8 cellular contexts compared by ENCODE assay signal in the genomic region with DNA sequence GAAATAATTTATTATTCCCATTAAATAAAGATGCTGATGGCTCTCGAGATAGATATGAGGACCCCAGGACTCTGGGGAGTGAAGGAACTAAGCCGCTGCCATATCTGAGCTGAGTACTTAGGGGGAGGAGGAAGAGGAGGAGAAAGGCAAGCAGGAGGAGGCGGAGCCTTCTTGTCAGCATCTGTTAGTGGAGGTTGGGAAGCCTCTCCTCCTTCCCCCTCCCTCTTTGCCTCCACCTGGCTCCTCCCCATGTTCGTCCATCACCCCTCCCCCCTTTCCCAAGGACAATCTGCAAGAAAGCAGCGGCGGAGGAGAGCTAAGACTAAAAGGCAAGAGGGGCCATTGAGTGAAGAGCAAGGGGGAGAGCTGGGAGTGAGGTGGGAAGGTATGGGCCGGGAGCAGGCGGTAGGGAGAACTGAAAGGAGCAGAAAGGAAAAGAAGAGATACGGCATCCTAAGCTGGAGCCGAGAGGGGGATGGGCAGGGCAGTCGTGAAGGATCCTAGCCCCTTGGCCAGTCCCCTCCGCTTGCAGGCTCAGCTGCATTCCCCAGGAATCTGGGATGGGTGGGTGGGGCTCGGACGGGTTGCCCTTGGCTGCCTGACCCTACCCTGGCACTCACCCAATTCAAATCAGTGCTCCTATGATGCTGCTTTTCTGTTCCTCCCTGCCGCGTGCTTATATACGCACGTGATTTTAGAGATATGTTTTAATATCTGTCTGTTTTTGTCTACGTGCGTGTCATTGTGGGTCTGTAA. TPM values are rescaled to one million over a fixed set of nuclear protein-coding genes. Genes with fewer than 3 reads are reported as not detected.
DNase-seq lines count a peak whose midpoint lies in the region; ATAC-seq, FAIRE-seq and TF ChIP-seq lines count a peak whose summit lies in the region.

A gene (plus strand): TSS at position 287 of the 756 bp plus-strand sequence. CDS start 3,411 bp downstream, outside the sequence.

- H3K27ac Mint-ChIP-seq in activated CD8-positive, alpha-beta memory T cell treated with anti-CD3 and anti-CD28 coated beads, Interleukin-2, amount 10 ng/mL, durations not matched to agents 7 days and 5 days = peak within 1 kb of the TSS; percentile 79
- peak within 1 kb of the TSS; percentile 96 for H3K27ac Mint-ChIP-seq in mesothelial cell of epicardium

- peak; percentile 98 for ATAC-seq in GM21360 (IDR thresholded peaks at IDR 0.05; ENCODE audit: unreplicated experiment)
- ATAC-seq in activated CD8-positive, alpha-beta memory T cell treated with anti-CD3 and anti-CD28 coated beads, Interleukin-2, amount 10 ng/mL, durations not matched to agents 7 days and 5 days = peak; percentile 100

- peak; percentile 96 for DNase-seq in COLO829 (ENCODE audit: low spot score)
- peak; percentile 72 for DNase-seq in HS-5 (ENCODE audit: low read depth)
- peak; percentile 69 for DNase-seq in NOMO-1 treated with dmso at 0.1 percent for 144 hours (lab: John Stamatoyannopoulos, UW; ENCODE audit: unreplicated experiment)
- peak; percentile 87 for DNase-seq in activated CD8-positive, alpha-beta memory T cell treated with anti-CD3 and anti-CD28 coated beads, Interleukin-2, amount 10 ng/mL, durations not matched to agents 7 days and 5 days
- DNase-seq in mesothelial cell of epicardium (ENCODE audit: low spot score in 2 of 2, unreplicated experiment in 2 of 2) = peak; percentile 55 to 72
- peak; percentile 38 to 65 for DNase-seq in stimulated activated CD8-positive, alpha-beta memory T cell treated with anti-CD3 and anti-CD28 coated beads, Interleukin-15, amount 100 ng/mL, for 48 hours (ENCODE audit: low read depth in 2 of 2)

- CTCF ChIA-PET in activated CD8-positive, alpha-beta memory T cell treated with anti-CD3 and anti-CD28 coated beads, Interleukin-2, amount 10 ng/mL, durations not matched to agents 7 days and 5 days (lab: Charles Lee) = interaction anchor here (1.4 to 2.2 kb wide), 2 partner anchors 12 to 38 kb away, joined by 5 to 6 read pairs; a partner anchor contains a TSS

- peak; percentile 18 for FAIRE-seq in endometrium (lab: Jason Lieb, UNC)

- H3K9me3 Mint-ChIP-seq in activated CD8-positive, alpha-beta memory T cell treated with anti-CD3 and anti-CD28 coated beads, Interleukin-2, amount 10 ng/mL, durations not matched to agents 7 days and 5 days (ENCODE audit: low read depth) = no peaks in the 10 kb centered on the region
- no peaks in the 10 kb centered on the region for H3K9me3 Mint-ChIP-seq in mesothelial cell of epicardium

- H3K4me3 Mint-ChIP-seq in activated CD8-positive, alpha-beta memory T cell treated with anti-CD3 and anti-CD28 coated beads, Interleukin-2, amount 10 ng/mL, durations not matched to agents 7 days and 5 days = peak within 1 kb of the TSS; percentile 99
- peak within 1 kb of the TSS; percentile 99 for H3K4me3 Mint-ChIP-seq in mesothelial cell of epicardium

- H3K36me3 Mint-ChIP-seq in activated CD8-positive, alpha-beta memory T cell treated with anti-CD3 and anti-CD28 coated beads, Interleukin-2, amount 10 ng/mL, durations not matched to agents 7 days and 5 days = peaks cover 3% of the 10 kb centered on the region
- H3K36me3 Mint-ChIP-seq in mesothelial cell of epicardium = peaks cover 8% of the 10 kb centered on the region

- peaks cover 24% of the 10 kb centered on the region for H3K4me1 Mint-ChIP-seq in activated CD8-positive, alpha-beta memory T cell treated with anti-CD3 and anti-CD28 coated beads, Interleukin-2, amount 10 ng/mL, durations not matched to agents 7 days and 5 days
- H3K4me1 Mint-ChIP-seq in mesothelial cell of epicardium = peaks cover 41% of the 10 kb centered on the region

- H3K27me3 Mint-ChIP-seq in activated CD8-positive, alpha-beta memory T cell treated with anti-CD3 and anti-CD28 coated beads, Interleukin-2, amount 10 ng/mL, durations not matched to agents 7 days and 5 days = peaks cover 19% of the 10 kb centered on the region
- peaks cover 13% of the 10 kb centered on the region for H3K27me3 Mint-ChIP-seq in mesothelial cell of epicardium (ENCODE audit: low read depth)

- TF ChIP-seq CTCF in mesothelial cell of epicardium (IDR thresholded peaks at IDR 0.05; ENCODE audit: unreplicated experiment) = no peak

RNA-seq across cellular contexts. Expression of the gene that starts here (rescaled TPM):
- 10 to 100 TPM; 25.0 to 28.3 TPM for total RNA-seq in activated CD8-positive, alpha-beta memory T cell treated with anti-CD3 and anti-CD28 coated beads, Interleukin-2, amount 10 ng/mL, durations not matched to agents 7 days and 5 days
- total RNA-seq in mesothelial cell of epicardium = 118 to 120 TPM (median 119 TPM) in 3 replicates

Comparison
In these comparisons a context has a peak if more than half of its experiments do, and no peak if none do; other contexts are left out.
1. Peak in every context shown above with its lines: DNase-seq and ATAC-seq.